8 cellular contexts compared by ENCODE assay signal in genomic region chr12:68587448-68587873, GRCh38. TPM values are rescaled to one million over a fixed set of nuclear protein-coding genes. Genes with fewer than 3 reads are reported as not detected.
DNase-seq lines count a peak whose midpoint lies in the region; ATAC-seq, FAIRE-seq and TF ChIP-seq lines count a peak whose summit lies in the region.

No MANE protein-coding gene starts in this region.

- no peak overlapping the region for H3K4me2 ChIP-seq in hepatocyte

- no peaks in the 10 kb centered on the region for H3K9me3 ChIP-seq in hepatocyte (ENCODE audit: low read depth)

- H4K20me1 ChIP-seq in hepatocyte (ENCODE audit: insufficient read depth, poor library complexity, severe bottlenecking), result no peaks in the 10 kb centered on the region

- H3K4me3 Mint-ChIP-seq in natural killer cell treated with Interleukin-12 subunit alpha and Interleukin-12 subunit beta and Interleukin-15 and Interleukin-18, amount 100 ng/mL, for 72 hours, result peak overlapping the region; percentile 66

- TF ChIP-seq CTCF in brain microvascular endothelial cell (IDR thresholded peaks at IDR 0.05; ENCODE audit: low read depth, low read length, missing control alignments), result no peak
- no peak for TF ChIP-seq CTCF in hepatocyte (IDR thresholded peaks at IDR 0.05; ENCODE audit: poor library complexity)

- in situ Hi-C loops in brain microvascular endothelial cell (cut with HindIII; ENCODE audit: low pct_ligation_motif_present, low sequenced_read_pairs), result no loop called here

- no peaks in the 10 kb centered on the region for H3K27me3 Mint-ChIP-seq in natural killer cell treated with Interleukin-12 subunit alpha and Interleukin-12 subunit beta and Interleukin-15 and Interleukin-18, amount 100 ng/mL, for 72 hours

- peak; percentile 89 for ATAC-seq in GM18511 (IDR thresholded peaks at IDR 0.05; ENCODE audit: unreplicated experiment)
- peak; percentile 71 for ATAC-seq in HG02759 (IDR thresholded peaks at IDR 0.05; ENCODE audit: unreplicated experiment)
- ATAC-seq in natural killer cell treated with Interleukin-12 subunit alpha and Interleukin-12 subunit beta and Interleukin-15 and Interleukin-18, amount 100 ng/mL, for 72 hours, result peak; percentile 96 to 97

- peaks cover 5% of the 10 kb centered on the region for H3K9me3 Mint-ChIP-seq in natural killer cell treated with Interleukin-12 subunit alpha and Interleukin-12 subunit beta and Interleukin-15 and Interleukin-18, amount 100 ng/mL, for 72 hours

- H3K27ac Mint-ChIP-seq in natural killer cell treated with Interleukin-12 subunit alpha and Interleukin-12 subunit beta and Interleukin-15 and Interleukin-18, amount 100 ng/mL, for 72 hours, result peak overlapping the region; percentile 77 to 80

- no peak overlapping the region for H2AFZ ChIP-seq in hepatocyte

- H3K36me3 Mint-ChIP-seq in natural killer cell treated with Interleukin-12 subunit alpha and Interleukin-12 subunit beta and Interleukin-15 and Interleukin-18, amount 100 ng/mL, for 72 hours, result peaks cover 17% of the 10 kb centered on the region

- no peaks in the 10 kb centered on the region for H3K9me2 ChIP-seq in hepatocyte (replicated peaks; ENCODE audit: insufficient read depth)

- H3K4me1 Mint-ChIP-seq in natural killer cell treated with Interleukin-12 subunit alpha and Interleukin-12 subunit beta and Interleukin-15 and Interleukin-18, amount 100 ng/mL, for 72 hours (ENCODE audit: low read depth in 2 of 2), result peaks cover 37 to 44% of the 10 kb centered on the region in 2 donors

- no peaks in the 10 kb centered on the region for H3K4me1 ChIP-seq in hepatocyte (ENCODE audit: insufficient read depth)

- no peaks in the 10 kb centered on the region for H3K27me3 ChIP-seq in brain microvascular endothelial cell (replicated peaks)
- no peaks in the 10 kb centered on the region for H3K27me3 ChIP-seq in hepatocyte

- FAIRE-seq in urothelium cell line (lab: Jason Lieb, UNC), result no peak

- no peak overlapping the region for H3K27ac ChIP-seq in brain microvascular endothelial cell
- H3K27ac ChIP-seq in hepatocyte, result no peak overlapping the region

- H3K36me3 ChIP-seq in brain microvascular endothelial cell (replicated peaks) (no peaks in the 10 kb centered on the region), hepatocyte (replicated peaks; ENCODE audit: insufficient read depth, low read depth) (no peaks in the 10 kb centered on the region)

- WGBS in hepatocyte (ENCODE audit: low lambda C conversion rate, missing lambda C conversion rate), result 95% methylated on average over 3 of the region's 3 CpGs

- peak; percentile 74 for DNase-seq in SKM-1 treated with dmso at 0.1 percent for 144 hours (lab: John Stamatoyannopoulos, UW; ENCODE audit: unreplicated experiment)
- DNase-seq in natural killer cell treated with Interleukin-12 subunit alpha and Interleukin-12 subunit beta and Interleukin-15 and Interleukin-18, amount 100 ng/mL, for 72 hours (ENCODE audit: low spot score), result peak; percentile 72
- DNase-seq in effector CD8-positive, alpha-beta T cell (lab: John Stamatoyannopoulos, UW), result no peak
- no peak for DNase-seq in brain microvascular endothelial cell
- DNase-seq in urothelium cell line (ENCODE audit: low spot score), result no peak
- DNase-seq in hepatocyte (ENCODE audit: low spot score), result no peak

- H3K4me3 ChIP-seq in brain microvascular endothelial cell (ENCODE audit: low read depth, low read length), result no peak overlapping the region
- H3K4me3 ChIP-seq in hepatocyte, result no peak overlapping the region

- no peaks in the 10 kb centered on the region for H3K79me2 ChIP-seq in hepatocyte

RNA-seq across cellular contexts. Expression of gene RAP1B, which starts 23.2 kb away (rescaled TPM):
- total RNA-seq in natural killer cell treated with Interleukin-12 subunit alpha and Interleukin-12 subunit beta and Interleukin-15 and Interleukin-18, amount 100 ng/mL, for 72 hours, result 100 to 1,000 TPM; 328 to 448 TPM
- total RNA-seq in hepatocyte, result 257 and 264 TPM in 2 replicates
- polyA plus RNA-seq in hepatocyte, result 164 and 179 TPM in 2 replicates

Comparison
In these comparisons a context has a peak if more than half of its experiments do, and no peak if none do; other contexts are left out.
1. DNase-seq: peak in SKM-1 treated with dmso at 0.1 percent for 144 hours (single experiment) and natural killer cell treated with Interleukin-12 subunit alpha and Interleukin-12 subunit beta and Interleukin-15 and Interleukin-18, amount 100 ng/mL, for 72 hours (single experiment); none in effector CD8-positive, alpha-beta T cell (single experiment), brain microvascular endothelial cell (single experiment), urothelium cell line (single experiment) and hepatocyte (single experiment).
2. Peak in every context shown above with its lines, with median percentiles within 50 percentile points of each other: ATAC-seq.